In the genomic region with DNA sequence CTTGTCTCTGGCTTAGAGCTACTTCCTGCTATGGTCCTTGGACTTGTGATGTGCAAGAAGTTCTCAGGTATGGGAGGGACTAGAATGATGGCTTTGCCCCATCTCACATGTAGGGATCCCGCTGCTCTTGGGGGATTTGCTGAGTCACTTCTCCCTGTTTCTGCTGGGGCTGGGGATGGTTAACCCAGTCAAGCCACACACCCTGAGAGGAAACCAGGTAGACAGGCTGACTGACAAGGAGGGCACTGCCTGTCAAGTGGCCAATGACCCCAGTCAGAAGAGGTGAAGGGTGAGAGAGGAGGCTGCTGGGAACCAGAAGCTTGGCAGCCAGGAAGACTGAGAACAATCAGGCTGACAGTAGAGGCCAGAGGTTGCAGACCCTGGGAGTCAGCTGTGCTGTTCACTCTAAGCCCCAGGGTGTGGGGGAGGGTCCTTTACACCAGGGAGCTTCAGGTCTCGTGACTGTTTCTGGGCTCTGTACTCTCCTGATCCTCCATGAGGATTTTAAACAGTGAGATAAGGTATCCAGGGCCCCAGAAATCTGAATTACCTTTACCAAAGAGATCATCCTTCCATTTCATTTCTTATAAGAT, we compare ENCODE assay signal across 8 cellular contexts.
"Had no signal": no experiment of that assay in that cellular context is flagged by ENCODE, and none has a peak within 500 bp of the region (broad histone marks: within the 10 kb centered on the region; RNA-seq: fewer than 3 reads in every experiment).

No MANE protein-coding gene starts in this region.

- H3K27ac Mint-ChIP-seq: neural progenitor cell; stimulated activated naive CD8-positive, alpha-beta T cell treated with anti-CD3 and anti-CD28 coated beads, Interleukin-15, Interleukin-2, amounts not matched to agents 100 ng/mL and 50 ng/mL, for 24 hours had no signal

- H3K27me3 Mint-ChIP-seq: stimulated activated naive CD8-positive, alpha-beta T cell treated with anti-CD3 and anti-CD28 coated beads, Interleukin-15, Interleukin-2, amounts not matched to agents 100 ng/mL and 50 ng/mL, for 24 hours had no signal

- H3K4me3 Mint-ChIP-seq: neural progenitor cell; stimulated activated naive CD8-positive, alpha-beta T cell treated with anti-CD3 and anti-CD28 coated beads, Interleukin-15, Interleukin-2, amounts not matched to agents 100 ng/mL and 50 ng/mL, for 24 hours had no signal

- H3K9me3 Mint-ChIP-seq: neural progenitor cell; stimulated activated naive CD8-positive, alpha-beta T cell treated with anti-CD3 and anti-CD28 coated beads, Interleukin-15, Interleukin-2, amounts not matched to agents 100 ng/mL and 50 ng/mL, for 24 hours had no signal

- DNase-seq: activated naive CD4-positive, alpha-beta T cell; effector CD4-positive, alpha-beta T cell; heart left ventricle; stimulated activated CD4-positive, alpha-beta T cell treated with anti-CD3 and anti-CD28 coated beads, Interleukin-4, amount 100 ng/mL, for 24 hours; T-helper 2 cell; upper lobe of right lung had no signal

- ATAC-seq: heart left ventricle, upper lobe of right lung had no signal

- H3K36me3 Mint-ChIP-seq: neural progenitor cell had no signal
